ENCODE assay signal across 1 cellular context in genomic region chr6:119426619-119427018, GRCh38.
TF ChIP-seq lines count a peak whose summit lies in the region.

No MANE protein-coding gene starts in this region.

TF ChIP-seq in K562, 482 proteins besides CTCF, POLR2A, EP300 and RAD21 (continued from another document):
- TF ChIP-seq PBX2 (CRISPR knock-in tag; IDR thresholded peaks at IDR 0.05; ENCODE audit: low read depth) (no peak), PBX2 (tag; conservative IDR thresholded peaks at IDR 0.05; ENCODE audit: low read depth) (no peak), NRF1 (conservative IDR thresholded peaks at IDR 0.05 in 1 of 2, IDR thresholded peaks at IDR 0.05 in 1 of 2) (no peak), TEAD2 (tag; IDR thresholded peaks at IDR 0.05) (no peak), ILF3 (IDR thresholded peaks at IDR 0.05; ENCODE audit: borderline replicate concordance) (no peak), ETS2 (tag; IDR thresholded peaks at IDR 0.05; ENCODE audit: borderline replicate concordance, poor library complexity, severe bottlenecking) (no peak), PURB (CRISPR knock-in tag; IDR thresholded peaks at IDR 0.05; ENCODE audit: low read depth) (no peak), ZNF146 (CRISPR knock-in tag; IDR thresholded peaks at IDR 0.05; ENCODE audit: unreplicated experiment) (no peak)
